In genomic region chr10:92149261-92149660, GRCh38 we compare ENCODE assay signal across 29 cellular contexts.
"Had no signal": no experiment of that assay in that cellular context is flagged by ENCODE, and none has a peak within 500 bp of the region (broad histone marks: within the 10 kb centered on the region; RNA-seq: fewer than 3 reads in every experiment).

No MANE protein-coding gene starts in this region.

- H3K9me3 Mint-ChIP-seq: immature natural killer cell; naive thymus-derived CD8-positive, alpha-beta T cell; nephron; neural crest cell; stimulated activated effector memory CD8-positive, alpha-beta T cell treated with anti-CD3 and anti-CD28 coated beads, Interleukin-12 subunit alpha, Interleukin-12 subunit beta, amount 100 ng/mL, for 72 hours; stimulated activated naive CD8-positive, alpha-beta T cell treated with anti-CD3 and anti-CD28 coated beads, Interleukin-15, Interleukin-2, amounts not matched to agents 100 ng/mL and 50 ng/mL, for 24 hours had no signal

- H3K27ac ChIP-seq: left lung, lower lobe of right lung, pancreas, prostate gland, suprapubic skin, tibial artery, upper lobe of right lung had no signal

- H3K4me3 Mint-ChIP-seq: immature natural killer cell; naive thymus-derived CD8-positive, alpha-beta T cell; nephron; neural crest cell; stimulated activated effector memory CD8-positive, alpha-beta T cell treated with anti-CD3 and anti-CD28 coated beads, Interleukin-12 subunit alpha, Interleukin-12 subunit beta, amount 100 ng/mL, for 72 hours; stimulated activated naive CD8-positive, alpha-beta T cell treated with anti-CD3 and anti-CD28 coated beads, Interleukin-15, Interleukin-2, amounts not matched to agents 100 ng/mL and 50 ng/mL, for 24 hours had no signal

- H3K9me3 ChIP-seq: left lung, lower lobe of right lung, pancreas, prostate gland, suprapubic skin, thoracic aorta, tibial artery, upper lobe of right lung had no signal

- H3K4me3 ChIP-seq: left lung, lower lobe of right lung, pancreas, prostate gland, skin epidermis, suprapubic skin, thoracic aorta, tibial artery, upper lobe of right lung had no signal

- DNase-seq: hypothalamus; immature natural killer cell; kidney; left colon; left lung; lower lobe of right lung; mammary epithelial cell; naive thymus-derived CD8-positive, alpha-beta T cell; nucleus accumbens; pancreas; posterior cingulate gyrus; retina; right cardiac atrium; stimulated activated CD4-positive, alpha-beta T cell treated with anti-CD3 and anti-CD28 coated beads, Interleukin-12 subunit alpha, Interleukin-12 subunit beta, amount 100 ng/mL, for 4 hours; stimulated activated CD4-positive, alpha-beta T cell treated with anti-CD3 and anti-CD28 coated beads, Interleukin-15, amount 100 ng/mL, for 24 hours; stimulated activated CD4-positive, alpha-beta T cell treated with anti-CD3 and anti-CD28 coated beads, Interleukin-2, amount 100 ng/mL, for 24 hours; stimulated activated CD4-positive, alpha-beta T cell treated with anti-CD3 and anti-CD28 coated beads, Interleukin-4, amount 100 ng/mL, for 1 hour; stimulated activated naive CD4-positive, alpha-beta T cell; tibial artery; upper lobe of right lung had no signal

- H3K36me3 ChIP-seq: left lung, lower lobe of right lung, pancreas, prostate gland, suprapubic skin, thoracic aorta, tibial artery, upper lobe of right lung had no signal

- H3K27me3 ChIP-seq: left lung, pancreas, suprapubic skin, tibial artery, upper lobe of right lung had no signal

- H3K4me1 Mint-ChIP-seq: immature natural killer cell; neural crest cell; stimulated activated effector memory CD8-positive, alpha-beta T cell treated with anti-CD3 and anti-CD28 coated beads, Interleukin-12 subunit alpha, Interleukin-12 subunit beta, amount 100 ng/mL, for 72 hours had no signal

- H3K27me3 Mint-ChIP-seq: naive thymus-derived CD8-positive, alpha-beta T cell; stimulated activated naive CD8-positive, alpha-beta T cell treated with anti-CD3 and anti-CD28 coated beads, Interleukin-15, Interleukin-2, amounts not matched to agents 100 ng/mL and 50 ng/mL, for 24 hours had no signal

- ATAC-seq: left colon; left lung; lower lobe of right lung; naive thymus-derived CD8-positive, alpha-beta T cell; pancreas; right cardiac atrium; sciatic nerve; stimulated activated effector memory CD8-positive, alpha-beta T cell treated with anti-CD3 and anti-CD28 coated beads, Interleukin-12 subunit alpha, Interleukin-12 subunit beta, amount 100 ng/mL, for 72 hours; upper lobe of right lung had no signal

- H3K27ac Mint-ChIP-seq: immature natural killer cell; naive thymus-derived CD8-positive, alpha-beta T cell; nephron; stimulated activated effector memory CD8-positive, alpha-beta T cell treated with anti-CD3 and anti-CD28 coated beads, Interleukin-12 subunit alpha, Interleukin-12 subunit beta, amount 100 ng/mL, for 72 hours; stimulated activated naive CD8-positive, alpha-beta T cell treated with anti-CD3 and anti-CD28 coated beads, Interleukin-15, Interleukin-2, amounts not matched to agents 100 ng/mL and 50 ng/mL, for 24 hours had no signal

- H3K4me1 ChIP-seq: prostate gland, upper lobe of right lung had no signal

- H3K36me3 Mint-ChIP-seq: naive thymus-derived CD8-positive, alpha-beta T cell; stimulated activated effector memory CD8-positive, alpha-beta T cell treated with anti-CD3 and anti-CD28 coated beads, Interleukin-12 subunit alpha, Interleukin-12 subunit beta, amount 100 ng/mL, for 72 hours had no signal
